ENCODE assay signal across 8 cellular contexts in the genomic region with DNA sequence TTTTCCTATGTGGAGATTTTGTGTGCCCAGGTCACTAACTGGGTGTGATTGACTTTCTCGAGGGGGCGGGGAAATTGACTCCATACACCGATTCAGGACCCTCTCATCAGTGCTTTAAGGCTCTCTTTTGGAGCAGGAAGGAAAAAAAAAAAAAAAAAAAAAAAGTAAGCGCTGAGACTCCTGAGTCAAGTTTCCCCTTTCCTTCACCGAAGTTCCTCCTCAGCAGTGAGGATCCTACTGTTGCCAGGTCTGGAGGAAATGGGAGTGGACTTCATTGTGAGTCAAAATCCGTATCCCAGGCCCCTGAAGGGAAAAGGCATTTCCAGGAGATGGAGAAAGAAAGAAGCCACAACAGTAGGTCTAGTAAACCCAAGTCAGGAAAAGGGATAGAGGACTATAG. TPM values are rescaled to one million over a fixed set of nuclear protein-coding genes. Genes with fewer than 3 reads are reported as not detected.
DNase-seq lines count a peak whose midpoint lies in the region; ATAC-seq, FAIRE-seq and TF ChIP-seq lines count a peak whose summit lies in the region.

No MANE protein-coding gene starts in this region.

- H3K36me3 Mint-ChIP-seq in astrocyte (ENCODE audit: low read depth, unreplicated experiment) = no peaks in the 10 kb centered on the region

- H3K27ac ChIP-seq in cardiac muscle cell (no peak overlapping the region), astrocyte (ENCODE audit: low read depth, low read length) (peak overlapping the region; percentile 97), left lung (peak overlapping the region; percentile 86 to 93), tibial artery (peak overlapping the region; percentile 85 to 91)

- H3K4me1 ChIP-seq in cardiac muscle cell (ENCODE audit: low read depth) (peaks cover 10% of the 10 kb centered on the region), astrocyte (ENCODE audit: insufficient read depth, low read length) (peaks cover 29% of the 10 kb centered on the region), left lung (peaks cover 12 to 24% of the 10 kb centered on the region in 2 donors), tibial artery (peaks cover 0 to 32% (median 7%) of the 10 kb centered on the region in 4 donors)

- ATAC-seq in Right ventricle myocardium inferior (no peak), left lung (no peak), GM18909 (IDR thresholded peaks at IDR 0.05; ENCODE audit: poor library complexity, unreplicated experiment) (no peak)

- no peaks in the 10 kb centered on the region for H3K27me3 Mint-ChIP-seq in astrocyte (ENCODE audit: low read depth, unreplicated experiment)

- no peaks in the 10 kb centered on the region for H3K9me3 Mint-ChIP-seq in astrocyte (ENCODE audit: unreplicated experiment)

- H3K79me2 ChIP-seq in astrocyte (ENCODE audit: insufficient read depth, low read length) = peaks cover 64% of the 10 kb centered on the region

- H3K27me3 ChIP-seq in cardiac muscle cell (no peaks in the 10 kb centered on the region), astrocyte (ENCODE audit: insufficient read depth, low read length) (no peaks in the 10 kb centered on the region), left lung (no peaks in the 10 kb centered on the region), tibial artery (no peaks in the 10 kb centered on the region)

- intact Hi-C loops in Right ventricle myocardium inferior (cut with DNase I) (loop anchor here (2.0 to 5.0 kb wide), 4 partner anchors 23 to 127 kb away; no protein-coding TSS in a partner anchor), left lung (cut with DNase I) (no loop called here), tibial artery (cut with DNase I; ENCODE audit: low total_unique reads) (loop anchor here (10.0 kb wide), 3 partner anchors 91 to 341 kb away; no protein-coding TSS in a partner anchor)

- H2AFZ ChIP-seq in astrocyte (ENCODE audit: low read depth, low read length) = no peak overlapping the region

- no peak for FAIRE-seq in astrocyte (lab: Jason Lieb, UNC)

- peaks cover 35% of the 10 kb centered on the region for H4K20me1 ChIP-seq in astrocyte (ENCODE audit: insufficient read depth, low read length)

- H3K36me3 ChIP-seq in cardiac muscle cell (no peaks in the 10 kb centered on the region), astrocyte (ENCODE audit: insufficient read depth, low read length) (no peaks in the 10 kb centered on the region), left lung (no peaks in the 10 kb centered on the region), tibial artery (no peaks in the 10 kb centered on the region)

- no peak for TF ChIP-seq CTCF in cardiac muscle cell (IDR thresholded peaks at IDR 0.05; ENCODE audit: low read depth, low read length)
- no peak for TF ChIP-seq CTCF in astrocyte (IDR thresholded peaks at IDR 0.05; ENCODE audit: insufficient read depth, low read depth, low read length)
- no peak for TF ChIP-seq CTCF in left lung (IDR thresholded peaks at IDR 0.05)
- TF ChIP-seq CTCF in tibial artery (IDR thresholded peaks at IDR 0.05) = no peak

- peaks cover 25% of the 10 kb centered on the region for H3K4me1 Mint-ChIP-seq in astrocyte (ENCODE audit: low read depth, unreplicated experiment)

- peak overlapping the region; percentile 72 for H3K4me3 ChIP-seq in cardiac muscle cell
- H3K4me3 ChIP-seq in astrocyte (ENCODE audit: insufficient read depth, low read depth, low read length) = peak overlapping the region; percentile 93
- peak overlapping the region; percentile 62 to 69 for H3K4me3 ChIP-seq in left lung
- peak overlapping the region; percentile 78 to 84 for H3K4me3 ChIP-seq in tibial artery

- no peaks in the 10 kb centered on the region for H3K9me3 ChIP-seq in cardiac muscle cell (ENCODE audit: low read depth)
- H3K9me3 ChIP-seq in astrocyte (ENCODE audit: insufficient read depth, low read depth, low read length) = no peaks in the 10 kb centered on the region
- no peaks in the 10 kb centered on the region for H3K9me3 ChIP-seq in left lung
- H3K9me3 ChIP-seq in tibial artery = no peaks in the 10 kb centered on the region

- H3K27ac Mint-ChIP-seq in astrocyte (ENCODE audit: unreplicated experiment) = peak overlapping the region; percentile 97

- peak overlapping the region; percentile 92 for H3K9ac ChIP-seq in astrocyte (ENCODE audit: low read length)

- H3K4me2 ChIP-seq in astrocyte (ENCODE audit: low read length) = peak overlapping the region; percentile 89

- DNase-seq in cardiac muscle cell (ENCODE audit: low read depth in 1 of 2, low spot score in 1 of 2) (peak in 1 of 2 donors; percentile 83), Right ventricle myocardium inferior (ENCODE audit: missing footprints) (no peak), astrocyte (ENCODE audit: low read depth) (peak; percentile 79), left lung (no peak), tibial artery (peak in 1 of 2 donors; percentile 45), middle frontal gyrus (ENCODE audit: extremely low spot score, low spot score) (no peak), DMS79 treated with DMSO at 0.1 percent for 48 hours (lab: John Stamatoyannopoulos, UW) (no peak)

- peak overlapping the region; percentile 93 for H3K4me3 Mint-ChIP-seq in astrocyte (ENCODE audit: unreplicated experiment)

RNA-seq across cellular contexts. Expression of gene PPFIBP1, which starts 1.4 kb away (rescaled TPM):
- total RNA-seq in cardiac muscle cell (15.6 and 30.9 TPM in 2 replicates), Right ventricle myocardium inferior (330 TPM), astrocyte (140 and 147 TPM in 2 replicates), left lung (10 to 100 TPM; 96.1 to 97.3 TPM)
- polyA plus RNA-seq in cardiac muscle cell = 23.5 and 34.8 TPM in 2 replicates

Comparison
In these comparisons a context has a peak if more than half of its experiments do, and no peak if none do; other contexts are left out.
1. intact Hi-C loops: an anchor here in Right ventricle myocardium inferior (2.0 to 5.0 kb wide) and tibial artery (10.0 kb wide); none called in left lung.